Comparison of ENCODE assay signal across 8 cellular contexts in genomic region chr1:147700042-147700711, GRCh38. TPM values are rescaled to one million over a fixed set of nuclear protein-coding genes. Genes with fewer than 3 reads are reported as not detected.
DNase-seq lines count a peak whose midpoint lies in the region; TF ChIP-seq lines count a peak whose summit lies in the region.

No MANE protein-coding gene starts in this region.

- H3K36me3 Mint-ChIP-seq in activated T-helper 2 cell treated with anti-CD3 and anti-CD28 coated beads, Interferon-gamma antibody, Interleukin-2, Interleukin-4, amounts not matched to agents 10 μg/mL and 5 μg/mL and 100 μg/mL, durations not matched to agents 14 hours and 24 hours and 36 hours (ENCODE audit: low read depth), result no peaks in the 10 kb centered on the region

- no peak for TF ChIP-seq EP300 in suprapubic skin (IDR thresholded peaks at IDR 0.05)

- H2BK120ac ChIP-seq in neuronal stem cell (ENCODE audit: low read depth, low read length), result no peak overlapping the region

- H3K9me3 ChIP-seq in neuronal stem cell (replicated peaks in 1 of 2; ENCODE audit: control insufficient read depth in 2 of 2, insufficient read depth in 1 of 2, low read depth in 1 of 2, low read length in 2 of 2), result no peaks in the 10 kb centered on the region
- no peaks in the 10 kb centered on the region for H3K9me3 ChIP-seq in suprapubic skin

- H3K9me3 Mint-ChIP-seq in activated T-helper 2 cell treated with anti-CD3 and anti-CD28 coated beads, Interferon-gamma antibody, Interleukin-2, Interleukin-4, amounts not matched to agents 10 μg/mL and 5 μg/mL and 100 μg/mL, durations not matched to agents 14 hours and 24 hours and 36 hours, result no peaks in the 10 kb centered on the region

- H3K27me3 ChIP-seq in neuronal stem cell (ENCODE audit: control insufficient read depth in 3 of 3, insufficient read depth in 3 of 3, low read depth in 1 of 3, low read length in 3 of 3) (no peaks in the 10 kb centered on the region), suprapubic skin (peaks cover under 1% of the 10 kb centered on the region)

- H2BK5ac ChIP-seq in neuronal stem cell (ENCODE audit: low read length), result no peak overlapping the region

- H2AFZ ChIP-seq in neuronal stem cell (ENCODE audit: low read length), result peak overlapping the region; percentile 89

- H3K27me3 Mint-ChIP-seq in activated T-helper 2 cell treated with anti-CD3 and anti-CD28 coated beads, Interferon-gamma antibody, Interleukin-2, Interleukin-4, amounts not matched to agents 10 μg/mL and 5 μg/mL and 100 μg/mL, durations not matched to agents 14 hours and 24 hours and 36 hours (ENCODE audit: low read depth), result peaks cover 35% of the 10 kb centered on the region

- H2BK12ac ChIP-seq in neuronal stem cell (ENCODE audit: low read length), result no peak overlapping the region

- DNase-seq in DMS153 (lab: John Stamatoyannopoulos, UW) (peak; percentile 73), HuH-7.5 (ENCODE audit: low spot score) (peak; percentile 47), RKO (ENCODE audit: low spot score) (peak; percentile 55), fibroblast of the aortic adventitia (ENCODE audit: low read depth) (peak; percentile 72), neuronal stem cell (ENCODE audit: low spot score) (peak; percentile 50), suprapubic skin (ENCODE audit: low spot score in 2 of 2) (no peak), cortex of kidney (lab: John Stamatoyannopoulos, UW) (no peak)
- DNase-seq in activated T-helper 2 cell treated with anti-CD3 and anti-CD28 coated beads, Interferon-gamma antibody, Interleukin-2, Interleukin-4, amounts not matched to agents 10 μg/mL and 5 μg/mL and 100 μg/mL, durations not matched to agents 14 hours and 24 hours and 36 hours (ENCODE audit: low spot score), result peak; percentile 46

- H3K4me3 Mint-ChIP-seq in activated T-helper 2 cell treated with anti-CD3 and anti-CD28 coated beads, Interferon-gamma antibody, Interleukin-2, Interleukin-4, amounts not matched to agents 10 μg/mL and 5 μg/mL and 100 μg/mL, durations not matched to agents 14 hours and 24 hours and 36 hours (ENCODE audit: low read depth), result no peak overlapping the region

- H4K91ac ChIP-seq in neuronal stem cell (ENCODE audit: low read depth, low read length, poor library complexity), result no peak overlapping the region

- TF ChIP-seq POLR2A in suprapubic skin (IDR thresholded peaks at IDR 0.05), result no peak

- H3K79me1 ChIP-seq in neuronal stem cell (ENCODE audit: low read depth, low read length), result no peaks in the 10 kb centered on the region

- peak overlapping the region; percentile 30 for H3K18ac ChIP-seq in neuronal stem cell (ENCODE audit: low read length)

- no CpG with 5 or more reads among the region's 5 CpGs for WGBS in neuronal stem cell (ENCODE audit: extremely low coverage in 2 of 2, insufficient read length in 2 of 2, insufficient replicate concordance in 1 of 2), 2 donors
- 12% methylated on average over 5 of the region's 5 CpGs for WGBS in suprapubic skin

- H3K23ac ChIP-seq in neuronal stem cell (ENCODE audit: low read depth, low read length, poor library complexity), result no peak overlapping the region

- H3K36me3 ChIP-seq in neuronal stem cell (replicated peaks in 1 of 2; ENCODE audit: control insufficient read depth in 2 of 2, insufficient read depth in 2 of 2, low read length in 2 of 2) (no peaks in the 10 kb centered on the region), suprapubic skin (no peaks in the 10 kb centered on the region)

- peaks cover 5% of the 10 kb centered on the region for H3K4me1 Mint-ChIP-seq in activated T-helper 2 cell treated with anti-CD3 and anti-CD28 coated beads, Interferon-gamma antibody, Interleukin-2, Interleukin-4, amounts not matched to agents 10 μg/mL and 5 μg/mL and 100 μg/mL, durations not matched to agents 14 hours and 24 hours and 36 hours (ENCODE audit: low read depth)

- intact Hi-C loops in activated T-helper 2 cell treated with anti-CD3 and anti-CD28 coated beads, Interferon-gamma antibody, Interleukin-2, Interleukin-4, amounts not matched to agents 10 μg/mL and 5 μg/mL and 100 μg/mL, durations not matched to agents 14 hours and 24 hours and 36 hours (cut with micrococcal nuclease), result loop anchor here (1.0 to 5.0 kb wide), 3 partner anchors 59 to 203 kb away; no protein-coding TSS in a partner anchor

- H4K8ac ChIP-seq in neuronal stem cell (ENCODE audit: low read depth, low read length), result no peak overlapping the region

- no peak overlapping the region for H3K14ac ChIP-seq in neuronal stem cell (ENCODE audit: low read length)

- peaks cover 2 to 13% of the 10 kb centered on the region in 2 donors for H3K4me1 ChIP-seq in neuronal stem cell (ENCODE audit: control insufficient read depth in 2 of 2, insufficient read depth in 1 of 2, low read depth in 1 of 2, low read length in 2 of 2)
- peaks cover 13% of the 10 kb centered on the region for H3K4me1 ChIP-seq in suprapubic skin

- H3K4ac ChIP-seq in neuronal stem cell (ENCODE audit: low read length), result no peak overlapping the region

- no peak overlapping the region for H2AK5ac ChIP-seq in neuronal stem cell (ENCODE audit: low read depth, low read length)

- TF ChIP-seq CTCF in fibroblast of the aortic adventitia (IDR thresholded peaks at IDR 0.05; ENCODE audit: insufficient read depth, low read length) (peak; percentile 95), suprapubic skin (IDR thresholded peaks at IDR 0.05) (peak; percentile 63 to 89)

- H3K4me2 ChIP-seq in neuronal stem cell (ENCODE audit: insufficient read depth, low read length, poor library complexity, severe bottlenecking), result no peak overlapping the region

- H3K9ac ChIP-seq in neuronal stem cell (ENCODE audit: low read depth, low read length, poor library complexity), result no peak overlapping the region

- H2BK15ac ChIP-seq in neuronal stem cell (ENCODE audit: low read length), result no peak overlapping the region

- H3K4me3 ChIP-seq in fibroblast of the aortic adventitia (ENCODE audit: low read depth, low read length) (no peak overlapping the region), neuronal stem cell (ENCODE audit: low read length in 2 of 2) (no peak overlapping the region), suprapubic skin (peak overlapping the region; percentile 8)

- H3K27ac ChIP-seq in neuronal stem cell (replicated peaks; ENCODE audit: low read length) (no peak overlapping the region), suprapubic skin (peak overlapping the region; percentile 45)

- H3K27ac Mint-ChIP-seq in activated T-helper 2 cell treated with anti-CD3 and anti-CD28 coated beads, Interferon-gamma antibody, Interleukin-2, Interleukin-4, amounts not matched to agents 10 μg/mL and 5 μg/mL and 100 μg/mL, durations not matched to agents 14 hours and 24 hours and 36 hours, result no peak overlapping the region

RNA-seq across cellular contexts. Expression of gene ACP6, which starts 29.9 kb away (rescaled TPM):
- 11.6 and 13.4 TPM in 2 replicates for total RNA-seq in activated T-helper 2 cell treated with anti-CD3 and anti-CD28 coated beads, Interferon-gamma antibody, Interleukin-2, Interleukin-4, amounts not matched to agents 10 μg/mL and 5 μg/mL and 100 μg/mL, durations not matched to agents 14 hours and 24 hours and 36 hours
- total RNA-seq in fibroblast of the aortic adventitia (ENCODE audit: low replicate concordance) (2.9 and 3.5 TPM in 2 replicates), suprapubic skin (10 to 100 TPM; 10.4 to 46.2 (median 19.3) TPM)
- polyA plus RNA-seq in neuronal stem cell (2013, experiment 1 of 2), result 10.1 TPM
- polyA plus RNA-seq in neuronal stem cell (2013, experiment 2 of 2), result 10.3 TPM

Comparison
In these comparisons a context has a peak if more than half of its experiments do, and no peak if none do; other contexts are left out.
1. DNase-seq: peak in DMS153 (single experiment), HuH-7.5 (single experiment), RKO (single experiment), activated T-helper 2 cell treated with anti-CD3 and anti-CD28 coated beads, Interferon-gamma antibody, Interleukin-2, Interleukin-4, amounts not matched to agents 10 μg/mL and 5 μg/mL and 100 μg/mL, durations not matched to agents 14 hours and 24 hours and 36 hours (single experiment), fibroblast of the aortic adventitia (single experiment) and neuronal stem cell (single experiment); none in suprapubic skin (0 of 2) and cortex of kidney (single experiment).